Comparison of ENCODE assay signal across 19 cellular contexts in the genomic region with DNA sequence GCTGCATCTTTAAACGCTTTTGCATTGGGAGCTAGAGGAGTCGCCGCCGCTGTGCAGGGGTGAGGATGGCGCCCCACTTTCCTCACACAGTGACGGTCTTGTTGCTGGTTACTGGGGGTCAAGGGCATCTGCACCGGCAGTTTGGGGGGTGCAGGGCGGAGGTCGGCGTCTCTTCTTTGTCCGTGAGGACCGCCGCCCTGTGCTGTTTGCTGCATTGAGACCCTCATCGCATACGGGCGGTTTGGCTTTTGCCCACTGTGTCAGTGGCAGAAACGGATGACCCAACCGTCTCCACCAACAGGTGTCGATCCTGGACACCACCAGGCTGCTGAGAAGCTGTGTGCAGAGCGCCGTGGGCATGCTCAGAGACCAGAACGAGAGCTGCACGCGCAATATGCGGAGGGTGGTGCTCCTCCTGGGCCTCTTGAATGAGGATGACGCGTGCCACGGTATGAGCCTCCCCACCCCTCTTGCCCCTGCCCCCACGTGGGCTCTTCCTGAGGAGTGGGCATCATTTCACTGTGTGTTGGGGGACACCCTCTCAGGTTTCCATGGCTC.
"Had no signal": no experiment of that assay in that cellular context is flagged by ENCODE, and none has a peak within 500 bp of the region (broad histone marks: within the 10 kb centered on the region; RNA-seq: fewer than 3 reads in every experiment).

No MANE protein-coding gene starts in this region.

- H3K27ac Mint-ChIP-seq: activated CD4-positive, alpha-beta T cell treated with anti-CD3 and anti-CD28 coated beads, Interleukin-2, amount 10 ng/mL, durations not matched to agents 7 days and 5 days; activated CD8-positive, alpha-beta memory T cell treated with anti-CD3 and anti-CD28 coated beads, Interleukin-2, amount 10 ng/mL, durations not matched to agents 7 days and 5 days; dendritic cell treated with granulocyte-macrophage colony-stimulating factor and Interleukin-4, amounts not matched to agents 40 ng/mL and 50 ng/mL, for 4 days; nephron progenitor cell had no signal

- H3K27ac ChIP-seq: heart left ventricle, thoracic aorta, upper lobe of left lung had no signal

- H3K4me2 ChIP-seq: smooth muscle cell had no signal

- H3K9me3 Mint-ChIP-seq: activated CD4-positive, alpha-beta T cell treated with anti-CD3 and anti-CD28 coated beads, Interleukin-2, amount 10 ng/mL, durations not matched to agents 7 days and 5 days; activated CD8-positive, alpha-beta T cell treated with anti-CD3 and anti-CD28 coated beads for 36 hours; dendritic cell treated with granulocyte-macrophage colony-stimulating factor and Interleukin-4, amounts not matched to agents 40 ng/mL and 50 ng/mL, for 4 days; nephron progenitor cell had no signal

- H3K27me3 Mint-ChIP-seq: activated CD4-positive, alpha-beta T cell treated with anti-CD3 and anti-CD28 coated beads, Interleukin-2, amount 10 ng/mL, durations not matched to agents 7 days and 5 days; activated CD8-positive, alpha-beta memory T cell treated with anti-CD3 and anti-CD28 coated beads, Interleukin-2, amount 10 ng/mL, durations not matched to agents 7 days and 5 days; activated CD8-positive, alpha-beta T cell treated with anti-CD3 and anti-CD28 coated beads for 36 hours; dendritic cell treated with granulocyte-macrophage colony-stimulating factor and Interleukin-4, amounts not matched to agents 40 ng/mL and 50 ng/mL, for 4 days had no signal

- ATAC-seq: activated CD8-positive, alpha-beta memory T cell treated with anti-CD3 and anti-CD28 coated beads, Interleukin-2, amount 10 ng/mL, durations not matched to agents 7 days and 5 days; activated CD8-positive, alpha-beta T cell treated with anti-CD3 and anti-CD28 coated beads for 36 hours; left cardiac atrium had no signal

- H3K4me1 ChIP-seq: heart left ventricle, upper lobe of left lung had no signal

- H3K27me3 ChIP-seq: heart left ventricle, upper lobe of left lung had no signal

- H3K4me3 ChIP-seq: heart left ventricle, smooth muscle cell, thoracic aorta, upper lobe of left lung had no signal

- DNase-seq: activated CD4-positive, alpha-beta T cell treated with anti-CD3 and anti-CD28 coated beads, Interleukin-2, amount 10 ng/mL, durations not matched to agents 7 days and 5 days; activated CD8-positive, alpha-beta memory T cell treated with anti-CD3 and anti-CD28 coated beads, Interleukin-2, amount 10 ng/mL, durations not matched to agents 7 days and 5 days; activated CD8-positive, alpha-beta T cell treated with anti-CD3 and anti-CD28 coated beads for 36 hours; activated naive CD4-positive, alpha-beta T cell treated with anti-CD3 and anti-CD28 coated beads, Interleukin-2, amount 50 U/mL, for 16 hours; activated T-cell treated with anti-CD3 and anti-CD28 coated beads for 4 hours; amniotic stem cell; effector CD4-positive, alpha-beta T cell; islet precursor cell; left cardiac atrium; mesenchymal stem cell; nephron progenitor cell; nucleus accumbens; stimulated activated CD4-positive, alpha-beta T cell treated with anti-CD3 and anti-CD28 coated beads, Interleukin-4, amount 100 ng/mL, for 1 hour; stimulated activated naive CD4-positive, alpha-beta T cell treated with Interleukin-2 at 50 U/mL for 16 hours had no signal

- H3K9me3 ChIP-seq: heart left ventricle, thoracic aorta, upper lobe of left lung had no signal

- H3K4me3 Mint-ChIP-seq: activated CD4-positive, alpha-beta T cell treated with anti-CD3 and anti-CD28 coated beads, Interleukin-2, amount 10 ng/mL, durations not matched to agents 7 days and 5 days; activated CD8-positive, alpha-beta memory T cell treated with anti-CD3 and anti-CD28 coated beads, Interleukin-2, amount 10 ng/mL, durations not matched to agents 7 days and 5 days; activated CD8-positive, alpha-beta T cell treated with anti-CD3 and anti-CD28 coated beads for 36 hours; dendritic cell treated with granulocyte-macrophage colony-stimulating factor and Interleukin-4, amounts not matched to agents 40 ng/mL and 50 ng/mL, for 4 days; nephron progenitor cell had no signal

- H3K4me1 Mint-ChIP-seq: activated CD4-positive, alpha-beta T cell treated with anti-CD3 and anti-CD28 coated beads, Interleukin-2, amount 10 ng/mL, durations not matched to agents 7 days and 5 days had no signal
